In the genomic region with DNA sequence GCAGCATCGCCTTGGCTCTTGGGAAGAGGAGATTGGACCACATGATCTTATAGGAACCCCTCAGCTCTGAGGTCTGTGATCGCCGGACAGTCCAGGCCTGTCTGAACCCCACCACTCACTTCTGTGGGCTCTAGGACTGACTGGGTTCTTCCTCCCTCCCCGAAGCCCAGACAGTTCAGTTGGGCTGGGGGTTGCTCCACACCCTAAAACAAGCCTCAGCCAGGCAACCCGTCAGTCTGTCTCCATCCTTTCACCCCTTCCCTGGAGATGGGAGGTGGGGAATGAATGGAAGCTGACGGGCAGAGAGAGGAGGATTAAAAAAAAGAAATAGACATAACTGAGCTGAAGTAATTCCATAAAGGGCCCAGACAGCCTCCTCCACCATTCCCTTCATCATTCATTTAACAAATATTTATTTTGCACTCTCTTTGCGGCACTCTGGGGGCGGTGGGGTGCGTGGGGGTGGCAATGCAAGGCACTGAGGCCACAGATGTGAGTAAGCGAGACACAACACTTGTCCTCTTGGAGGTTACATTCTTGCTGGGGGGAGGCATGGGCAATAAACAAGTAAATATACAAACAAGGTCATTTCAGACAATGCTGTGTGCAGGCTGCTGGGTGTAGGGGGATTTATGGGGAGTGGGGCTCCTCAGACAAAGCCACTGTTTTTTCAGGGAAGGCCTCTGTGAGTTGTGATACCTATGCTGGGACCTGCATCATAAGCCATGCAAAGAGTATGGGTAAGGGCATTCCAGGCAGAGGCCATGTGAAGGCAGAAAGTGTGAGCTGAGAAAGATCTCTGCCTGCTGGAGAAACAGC, we compare ENCODE assay signal across 8 cellular contexts. TPM values are rescaled to one million over a fixed set of nuclear protein-coding genes. Genes with fewer than 3 reads are reported as not detected.
DNase-seq lines count a peak whose midpoint lies in the region; TF ChIP-seq lines count a peak whose summit lies in the region.

No MANE protein-coding gene starts in this region.

- peak overlapping the region; percentile 58 for H3K27ac ChIP-seq in DOHH2 (ENCODE audit: low read depth, low read length)
- no peak overlapping the region for H3K27ac ChIP-seq in ovary
- no peak overlapping the region for H3K27ac ChIP-seq in SJCRH30

- H3K9me3 ChIP-seq in DOHH2 (ENCODE audit: control insufficient read depth, insufficient read depth, low read length) (no peaks in the 10 kb centered on the region), ovary (no peaks in the 10 kb centered on the region), SJCRH30 (replicated peaks) (no peaks in the 10 kb centered on the region)

- 39 to 44% (median 40%) methylated on average over 10 of the region's 10 CpGs for whole genome bisulfite sequencing in ovary, 3 donors

- no peaks in the 10 kb centered on the region; the same call in 1 of the 2 replicates for H3F3A ChIP-seq in DOHH2 (ENCODE audit: control insufficient read depth, insufficient read depth)

- intact Hi-C loops in dendritic cell treated with granulocyte-macrophage colony-stimulating factor and Interleukin-4, amounts not matched to agents 40 ng/mL and 50 ng/mL, for 4 days (cut with micrococcal nuclease), result no loop called here
- intact Hi-C loops in ovary (cut with DNase I), result no loop called here

- H3K27me3 ChIP-seq in DOHH2 (ENCODE audit: control insufficient read depth, low read length) (peaks cover 17% of the 10 kb centered on the region), ovary (no peaks in the 10 kb centered on the region), SJCRH30 (no peaks in the 10 kb centered on the region)

- H3K36me3 ChIP-seq in DOHH2 (ENCODE audit: control insufficient read depth, low read length), result no peaks in the 10 kb centered on the region
- no peaks in the 10 kb centered on the region for H3K36me3 ChIP-seq in ovary
- no peaks in the 10 kb centered on the region for H3K36me3 ChIP-seq in SJCRH30

- H3K4me3 ChIP-seq in DOHH2 (ENCODE audit: low read length) (peak overlapping the region; percentile 82), ovary (peak overlapping the region; percentile 8), SJCRH30 (no peak overlapping the region)

- H3K27me3 Mint-ChIP-seq in dendritic cell treated with granulocyte-macrophage colony-stimulating factor and Interleukin-4, amounts not matched to agents 40 ng/mL and 50 ng/mL, for 4 days, result peaks cover 86% of the 10 kb centered on the region

- no peaks in the 10 kb centered on the region for H3K36me3 Mint-ChIP-seq in dendritic cell treated with granulocyte-macrophage colony-stimulating factor and Interleukin-4, amounts not matched to agents 40 ng/mL and 50 ng/mL, for 4 days (ENCODE audit: low read depth)

- H3K4me2 ChIP-seq in DOHH2 (ENCODE audit: low read length), result peak overlapping the region; percentile 93

- H3K9me2 ChIP-seq in DOHH2 (replicated peaks; ENCODE audit: control insufficient read depth, low read length), result no peaks in the 10 kb centered on the region

- no peaks in the 10 kb centered on the region for H3K79me2 ChIP-seq in DOHH2 (ENCODE audit: control insufficient read depth, low read length)

- no peak for TF ChIP-seq POLR2A in ovary (IDR thresholded peaks at IDR 0.05)

- H4K20me1 ChIP-seq in DOHH2 (ENCODE audit: control insufficient read depth, insufficient read depth, low read depth, low read length), result no peaks in the 10 kb centered on the region

- DNase-seq in NAMALWA (ENCODE audit: low spot score) (peak; percentile 47), ovary (no peak), SJCRH30 (no peak), AML-193 (lab: John Stamatoyannopoulos, UW) (no peak), NCI-H1436 (lab: John Stamatoyannopoulos, UW) (no peak), GM03348 (ENCODE audit: low spot score) (no peak)

- H3K4me1 Mint-ChIP-seq in dendritic cell treated with granulocyte-macrophage colony-stimulating factor and Interleukin-4, amounts not matched to agents 40 ng/mL and 50 ng/mL, for 4 days (ENCODE audit: low read depth), result peaks cover 18% of the 10 kb centered on the region

- peak overlapping the region; percentile 41 for H3K4me3 Mint-ChIP-seq in dendritic cell treated with granulocyte-macrophage colony-stimulating factor and Interleukin-4, amounts not matched to agents 40 ng/mL and 50 ng/mL, for 4 days

- TF ChIP-seq EP300 in ovary (IDR thresholded peaks at IDR 0.05), result no peak

- H3K4me1 ChIP-seq in DOHH2 (ENCODE audit: control insufficient read depth, low read length) (peaks cover 71% of the 10 kb centered on the region), ovary (ENCODE audit: insufficient read depth) (peaks cover 11% of the 10 kb centered on the region), SJCRH30 (peaks cover 46% of the 10 kb centered on the region)

- no peak overlapping the region for H3K27ac Mint-ChIP-seq in dendritic cell treated with granulocyte-macrophage colony-stimulating factor and Interleukin-4, amounts not matched to agents 40 ng/mL and 50 ng/mL, for 4 days

- H3K9me3 Mint-ChIP-seq in dendritic cell treated with granulocyte-macrophage colony-stimulating factor and Interleukin-4, amounts not matched to agents 40 ng/mL and 50 ng/mL, for 4 days, result no peaks in the 10 kb centered on the region

- TF ChIP-seq CTCF in DOHH2 (IDR thresholded peaks at IDR 0.05; ENCODE audit: low read depth, low read length, poor library complexity, severe bottlenecking) (no peak), ovary (IDR thresholded peaks at IDR 0.05) (no peak)

RNA-seq across cellular contexts. Expression of gene WNT10A, which starts 12.9 kb away (rescaled TPM):
- total RNA-seq in ovary, result 10 to 100 TPM in 1 of 7 donors, 1 to 10 TPM in 1, under 1 TPM in 1, not detected in 4; 0.27 to 12.4 (median 1.6) TPM
- under 1 TPM; 0.04 to 0.13 TPM for polyA plus RNA-seq in ovary
- total RNA-seq in SJCRH30 (2014; rRNA removed; shearing (Covaris generic)), result 0.10 and 0.28 TPM in 2 replicates

RNA-seq across cellular contexts. Expression of gene WNT6, which starts 34.0 kb away (rescaled TPM):
- total RNA-seq in ovary, result 1 to 10 TPM; 1.1 to 4.5 (median 2.0) TPM
- polyA plus RNA-seq in ovary, result 1 to 10 TPM in 1 of 2 donors, under 1 TPM in 1; 0.13 to 2.9 TPM
- total RNA-seq in SJCRH30 (2014; rRNA removed; shearing (Covaris generic)), result 0.08 and 0.10 TPM in 2 replicates
